Comparison of ENCODE assay signal across 1 cellular context in the genomic region with DNA sequence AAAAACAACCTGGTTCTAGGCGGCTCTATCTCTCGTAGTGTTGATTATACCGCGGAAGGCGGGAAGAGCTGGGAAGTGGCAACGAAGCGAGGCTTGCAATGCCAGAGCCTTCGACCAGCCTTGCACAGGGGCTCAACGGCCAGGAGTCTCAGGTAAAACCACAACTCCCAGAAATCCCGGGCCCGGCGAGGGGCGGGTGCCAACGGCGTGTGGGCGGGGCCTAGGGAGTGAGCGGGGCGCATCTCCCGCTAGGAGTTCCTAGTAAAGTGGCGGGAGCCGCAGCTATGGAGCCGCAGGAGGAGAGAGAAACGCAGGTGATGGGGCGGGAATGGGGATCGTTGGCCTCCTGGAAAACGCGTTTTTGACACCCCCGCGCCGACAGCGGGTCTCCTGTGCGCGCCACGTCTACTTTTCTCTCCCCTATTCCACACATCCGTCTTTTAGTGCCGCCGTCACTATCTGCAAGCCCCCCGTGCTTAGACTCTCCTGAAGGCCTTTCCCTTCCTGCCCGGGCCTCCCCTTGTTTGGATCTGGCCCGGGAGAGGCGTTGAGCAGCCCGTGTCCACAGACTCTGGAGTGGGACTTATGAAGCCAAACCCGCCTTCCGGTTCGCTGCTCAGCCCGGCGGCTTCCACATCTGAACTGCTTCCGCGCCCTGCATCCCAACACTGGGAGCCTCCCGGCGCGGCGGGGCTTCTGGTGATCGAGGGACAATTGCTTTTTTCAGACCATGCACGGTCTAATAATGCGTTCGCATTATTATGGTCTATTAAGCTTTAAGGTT.
A peak's percentile ranks its signal among the peaks of the same experiment; 100 is the strongest.
TF ChIP-seq lines count a peak whose summit lies in the region.

A gene with protein sequence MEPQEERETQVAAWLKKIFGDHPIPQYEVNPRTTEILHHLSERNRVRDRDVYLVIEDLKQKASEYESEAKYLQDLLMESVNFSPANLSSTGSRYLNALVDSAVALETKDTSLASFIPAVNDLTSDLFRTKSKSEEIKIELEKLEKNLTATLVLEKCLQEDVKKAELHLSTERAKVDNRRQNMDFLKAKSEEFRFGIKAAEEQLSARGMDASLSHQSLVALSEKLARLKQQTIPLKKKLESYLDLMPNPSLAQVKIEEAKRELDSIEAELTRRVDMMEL (plus strand): TSS at position 258 of the 784 bp plus-strand sequence. CDS start 27 bp downstream, at position 285.

TF ChIP-seq in HEK293, 187 proteins besides CTCF, POLR2A, EP300 and RAD21 (continued from another document and continues in another):
- TF ChIP-seq, protein P1, sequence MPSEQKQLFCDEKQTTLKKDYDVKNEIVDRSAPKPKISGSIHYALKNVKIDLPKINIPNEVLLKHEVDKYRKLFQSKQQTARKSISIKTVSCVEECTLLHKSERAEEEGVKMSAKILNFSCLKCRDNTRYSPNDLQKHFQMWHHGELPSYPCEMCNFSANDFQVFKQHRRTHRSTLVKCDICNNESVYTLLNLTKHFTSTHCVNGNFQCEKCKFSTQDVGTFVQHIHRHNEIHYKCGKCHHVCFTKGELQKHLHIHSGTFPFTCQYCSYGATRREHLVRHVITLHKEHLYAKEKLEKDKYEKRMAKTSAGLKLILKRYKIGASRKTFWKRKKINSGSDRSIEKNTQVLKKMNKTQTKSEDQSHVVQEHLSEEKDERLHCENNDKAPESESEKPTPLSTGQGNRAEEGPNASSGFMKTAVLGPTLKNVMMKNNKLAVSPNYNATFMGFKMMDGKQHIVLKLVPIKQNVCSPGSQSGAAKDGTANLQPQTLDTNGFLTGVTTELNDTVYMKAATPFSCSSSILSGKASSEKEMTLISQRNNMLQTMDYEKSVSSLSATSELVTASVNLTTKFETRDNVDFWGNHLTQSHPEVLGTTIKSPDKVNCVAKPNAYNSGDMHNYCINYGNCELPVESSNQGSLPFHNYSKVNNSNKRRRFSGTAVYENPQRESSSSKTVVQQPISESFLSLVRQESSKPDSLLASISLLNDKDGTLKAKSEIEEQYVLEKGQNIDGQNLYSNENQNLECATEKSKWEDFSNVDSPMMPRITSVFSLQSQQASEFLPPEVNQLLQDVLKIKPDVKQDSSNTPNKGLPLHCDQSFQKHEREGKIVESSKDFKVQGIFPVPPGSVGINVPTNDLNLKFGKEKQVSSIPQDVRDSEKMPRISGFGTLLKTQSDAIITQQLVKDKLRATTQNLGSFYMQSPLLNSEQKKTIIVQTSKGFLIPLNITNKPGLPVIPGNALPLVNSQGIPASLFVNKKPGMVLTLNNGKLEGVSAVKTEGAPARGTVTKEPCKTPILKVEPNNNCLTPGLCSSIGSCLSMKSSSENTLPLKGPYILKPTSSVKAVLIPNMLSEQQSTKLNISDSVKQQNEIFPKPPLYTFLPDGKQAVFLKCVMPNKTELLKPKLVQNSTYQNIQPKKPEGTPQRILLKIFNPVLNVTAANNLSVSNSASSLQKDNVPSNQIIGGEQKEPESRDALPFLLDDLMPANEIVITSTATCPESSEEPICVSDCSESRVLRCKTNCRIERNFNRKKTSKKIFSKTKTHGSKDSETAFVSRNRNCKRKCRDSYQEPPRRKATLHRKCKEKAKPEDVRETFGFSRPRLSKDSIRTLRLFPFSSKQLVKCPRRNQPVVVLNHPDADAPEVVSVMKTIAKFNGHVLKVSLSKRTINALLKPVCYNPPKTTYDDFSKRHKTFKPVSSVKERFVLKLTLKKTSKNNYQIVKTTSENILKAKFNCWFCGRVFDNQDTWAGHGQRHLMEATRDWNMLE (tag by site-specific recombination; conservative IDR thresholded peaks at IDR 0.05; ENCODE audit: low read depth), result no peak
- TF ChIP-seq ZNF157 (tag by site-specific recombination; IDR thresholded peaks at IDR 0.05) (no peak), ZNF366 (tag by site-specific recombination; conservative IDR thresholded peaks at IDR 0.05) (peak; percentile 59), ZNF174 (tag by site-specific recombination; IDR thresholded peaks at IDR 0.05) (no peak), ZNF670 (tag by site-specific recombination; IDR thresholded peaks at IDR 0.05; ENCODE audit: low read depth) (no peak), ZNF621 (tag by site-specific recombination; IDR thresholded peaks at IDR 0.05) (no peak), ZNF311 (tag by site-specific recombination; IDR thresholded peaks at IDR 0.05; ENCODE audit: borderline replicate concordance) (no peak), GLIS1 (tag by site-specific recombination; IDR thresholded peaks at IDR 0.05) (peak; percentile 61), ZNF19 (tag by site-specific recombination; IDR thresholded peaks at IDR 0.05; ENCODE audit: low read depth) (no peak), ZNF404 (tag by site-specific recombination; IDR thresholded peaks at IDR 0.05) (no peak), ZXDB (tag by site-specific recombination; IDR thresholded peaks at IDR 0.05) (peak; percentile 85), RBAK (tag by site-specific recombination; IDR thresholded peaks at IDR 0.05) (no peak), ZFP3 (tag by site-specific recombination; IDR thresholded peaks at IDR 0.05; ENCODE audit: low read depth) (no peak), ZNF830 (tag by site-specific recombination; IDR thresholded peaks at IDR 0.05; ENCODE audit: low read depth) (no peak), ZNF202 (tag by site-specific recombination; IDR thresholded peaks at IDR 0.05; ENCODE audit: borderline replicate concordance) (no peak), ZNF10 (tag by site-specific recombination; IDR thresholded peaks at IDR 0.05) (no peak), ZFHX2 (tag by site-specific recombination; conservative IDR thresholded peaks at IDR 0.05) (0 out of 2 replicates have a peak, but pooled peaks have one; percentile 12), KLF7 (tag by site-specific recombination; IDR thresholded peaks at IDR 0.05; ENCODE audit: borderline replicate concordance) (no peak), ZBTB21 (tag by site-specific recombination; IDR thresholded peaks at IDR 0.05) (no peak), ZNF146 (tag by site-specific recombination; IDR thresholded peaks at IDR 0.05) (no peak), ZNF335 (tag by site-specific recombination; conservative IDR thresholded peaks at IDR 0.05) (peak; percentile 86), ZNF140 (tag by site-specific recombination; IDR thresholded peaks at IDR 0.05) (no peak), ZNF585B (tag by site-specific recombination; IDR thresholded peaks at IDR 0.05) (no peak), ZNF664 (tag by site-specific recombination; IDR thresholded peaks at IDR 0.05) (no peak)
- TF ChIP-seq, protein P2, sequence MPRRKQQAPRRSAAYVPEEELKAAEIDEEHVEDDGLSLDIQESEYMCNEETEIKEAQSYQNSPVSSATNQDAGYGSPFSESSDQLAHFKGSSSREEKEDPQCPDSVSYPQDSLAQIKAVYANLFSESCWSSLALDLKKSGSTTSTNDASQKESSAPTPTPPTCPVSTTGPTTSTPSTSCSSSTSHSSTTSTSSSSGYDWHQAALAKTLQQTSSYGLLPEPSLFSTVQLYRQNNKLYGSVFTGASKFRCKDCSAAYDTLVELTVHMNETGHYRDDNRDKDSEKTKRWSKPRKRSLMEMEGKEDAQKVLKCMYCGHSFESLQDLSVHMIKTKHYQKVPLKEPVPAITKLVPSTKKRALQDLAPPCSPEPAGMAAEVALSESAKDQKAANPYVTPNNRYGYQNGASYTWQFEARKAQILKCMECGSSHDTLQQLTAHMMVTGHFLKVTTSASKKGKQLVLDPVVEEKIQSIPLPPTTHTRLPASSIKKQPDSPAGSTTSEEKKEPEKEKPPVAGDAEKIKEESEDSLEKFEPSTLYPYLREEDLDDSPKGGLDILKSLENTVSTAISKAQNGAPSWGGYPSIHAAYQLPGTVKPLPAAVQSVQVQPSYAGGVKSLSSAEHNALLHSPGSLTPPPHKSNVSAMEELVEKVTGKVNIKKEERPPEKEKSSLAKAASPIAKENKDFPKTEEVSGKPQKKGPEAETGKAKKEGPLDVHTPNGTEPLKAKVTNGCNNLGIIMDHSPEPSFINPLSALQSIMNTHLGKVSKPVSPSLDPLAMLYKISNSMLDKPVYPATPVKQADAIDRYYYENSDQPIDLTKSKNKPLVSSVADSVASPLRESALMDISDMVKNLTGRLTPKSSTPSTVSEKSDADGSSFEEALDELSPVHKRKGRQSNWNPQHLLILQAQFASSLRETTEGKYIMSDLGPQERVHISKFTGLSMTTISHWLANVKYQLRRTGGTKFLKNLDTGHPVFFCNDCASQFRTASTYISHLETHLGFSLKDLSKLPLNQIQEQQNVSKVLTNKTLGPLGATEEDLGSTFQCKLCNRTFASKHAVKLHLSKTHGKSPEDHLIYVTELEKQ (tag by site-specific recombination; IDR thresholded peaks at IDR 0.05; ENCODE audit: borderline replicate concordance), result no peak
- TF ChIP-seq, protein P3, sequence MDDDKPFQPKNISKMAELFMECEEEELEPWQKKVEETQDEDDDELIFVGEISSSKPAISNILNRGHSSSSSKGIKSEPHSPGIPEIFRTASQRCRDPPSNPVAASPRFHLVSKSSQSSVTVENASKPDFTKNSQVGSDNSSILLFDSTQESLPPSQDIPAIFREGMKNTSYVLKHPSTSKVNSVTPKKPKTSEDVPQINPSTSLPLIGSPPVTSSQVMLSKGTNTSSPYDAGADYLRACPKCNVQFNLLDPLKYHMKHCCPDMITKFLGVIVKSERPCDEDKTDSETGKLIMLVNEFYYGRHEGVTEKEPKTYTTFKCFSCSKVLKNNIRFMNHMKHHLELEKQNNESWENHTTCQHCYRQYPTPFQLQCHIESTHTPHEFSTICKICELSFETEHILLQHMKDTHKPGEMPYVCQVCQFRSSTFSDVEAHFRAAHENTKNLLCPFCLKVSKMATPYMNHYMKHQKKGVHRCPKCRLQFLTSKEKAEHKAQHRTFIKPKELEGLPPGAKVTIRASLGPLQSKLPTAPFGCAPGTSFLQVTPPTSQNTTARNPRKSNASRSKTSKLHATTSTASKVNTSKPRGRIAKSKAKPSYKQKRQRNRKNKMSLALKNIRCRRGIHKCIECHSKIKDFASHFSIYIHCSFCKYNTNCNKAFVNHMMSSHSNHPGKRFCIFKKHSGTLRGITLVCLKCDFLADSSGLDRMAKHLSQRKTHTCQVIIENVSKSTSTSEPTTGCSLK (tag by site-specific recombination; IDR thresholded peaks at IDR 0.05), result no peak
- TF ChIP-seq, protein P4, sequence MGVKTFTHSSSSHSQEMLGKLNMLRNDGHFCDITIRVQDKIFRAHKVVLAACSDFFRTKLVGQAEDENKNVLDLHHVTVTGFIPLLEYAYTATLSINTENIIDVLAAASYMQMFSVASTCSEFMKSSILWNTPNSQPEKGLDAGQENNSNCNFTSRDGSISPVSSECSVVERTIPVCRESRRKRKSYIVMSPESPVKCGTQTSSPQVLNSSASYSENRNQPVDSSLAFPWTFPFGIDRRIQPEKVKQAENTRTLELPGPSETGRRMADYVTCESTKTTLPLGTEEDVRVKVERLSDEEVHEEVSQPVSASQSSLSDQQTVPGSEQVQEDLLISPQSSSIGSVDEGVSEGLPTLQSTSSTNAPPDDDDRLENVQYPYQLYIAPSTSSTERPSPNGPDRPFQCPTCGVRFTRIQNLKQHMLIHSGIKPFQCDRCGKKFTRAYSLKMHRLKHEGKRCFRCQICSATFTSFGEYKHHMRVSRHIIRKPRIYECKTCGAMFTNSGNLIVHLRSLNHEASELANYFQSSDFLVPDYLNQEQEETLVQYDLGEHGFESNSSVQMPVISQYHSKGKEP (tag by site-specific recombination; IDR thresholded peaks at IDR 0.05), result no peak
- TF ChIP-seq, protein P5, sequence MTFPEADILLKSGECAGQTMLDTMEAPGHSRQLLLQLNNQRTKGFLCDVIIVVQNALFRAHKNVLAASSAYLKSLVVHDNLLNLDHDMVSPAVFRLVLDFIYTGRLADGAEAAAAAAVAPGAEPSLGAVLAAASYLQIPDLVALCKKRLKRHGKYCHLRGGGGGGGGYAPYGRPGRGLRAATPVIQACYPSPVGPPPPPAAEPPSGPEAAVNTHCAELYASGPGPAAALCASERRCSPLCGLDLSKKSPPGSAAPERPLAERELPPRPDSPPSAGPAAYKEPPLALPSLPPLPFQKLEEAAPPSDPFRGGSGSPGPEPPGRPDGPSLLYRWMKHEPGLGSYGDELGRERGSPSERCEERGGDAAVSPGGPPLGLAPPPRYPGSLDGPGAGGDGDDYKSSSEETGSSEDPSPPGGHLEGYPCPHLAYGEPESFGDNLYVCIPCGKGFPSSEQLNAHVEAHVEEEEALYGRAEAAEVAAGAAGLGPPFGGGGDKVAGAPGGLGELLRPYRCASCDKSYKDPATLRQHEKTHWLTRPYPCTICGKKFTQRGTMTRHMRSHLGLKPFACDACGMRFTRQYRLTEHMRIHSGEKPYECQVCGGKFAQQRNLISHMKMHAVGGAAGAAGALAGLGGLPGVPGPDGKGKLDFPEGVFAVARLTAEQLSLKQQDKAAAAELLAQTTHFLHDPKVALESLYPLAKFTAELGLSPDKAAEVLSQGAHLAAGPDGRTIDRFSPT (tag by site-specific recombination; IDR thresholded peaks at IDR 0.05), result peak; percentile 62; the same call in 1 of the 2 replicates
- TF ChIP-seq, protein P6, sequence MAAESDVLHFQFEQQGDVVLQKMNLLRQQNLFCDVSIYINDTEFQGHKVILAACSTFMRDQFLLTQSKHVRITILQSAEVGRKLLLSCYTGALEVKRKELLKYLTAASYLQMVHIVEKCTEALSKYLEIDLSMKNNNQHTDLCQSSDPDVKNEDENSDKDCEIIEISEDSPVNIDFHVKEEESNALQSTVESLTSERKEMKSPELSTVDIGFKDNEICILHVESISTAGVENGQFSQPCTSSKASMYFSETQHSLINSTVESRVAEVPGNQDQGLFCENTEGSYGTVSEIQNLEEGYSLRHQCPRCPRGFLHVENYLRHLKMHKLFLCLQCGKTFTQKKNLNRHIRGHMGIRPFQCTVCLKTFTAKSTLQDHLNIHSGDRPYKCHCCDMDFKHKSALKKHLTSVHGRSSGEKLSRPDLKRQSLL (tag by site-specific recombination; IDR thresholded peaks at IDR 0.05), result peak; percentile 82; the same call in 1 of the 2 replicates
- TF ChIP-seq, protein P7, sequence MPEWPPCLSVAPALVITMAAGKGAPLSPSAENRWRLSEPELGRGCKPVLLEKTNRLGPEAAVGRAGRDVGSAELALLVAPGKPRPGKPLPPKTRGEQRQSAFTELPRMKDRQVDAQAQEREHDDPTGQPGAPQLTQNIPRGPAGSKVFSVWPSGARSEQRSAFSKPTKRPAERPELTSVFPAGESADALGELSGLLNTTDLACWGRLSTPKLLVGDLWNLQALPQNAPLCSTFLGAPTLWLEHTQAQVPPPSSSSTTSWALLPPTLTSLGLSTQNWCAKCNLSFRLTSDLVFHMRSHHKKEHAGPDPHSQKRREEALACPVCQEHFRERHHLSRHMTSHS (tag by site-specific recombination; IDR thresholded peaks at IDR 0.05), result no peak
